1 cellular context compared by ENCODE assay signal in genomic region chr19:42424712-42425131, GRCh38.
TF ChIP-seq lines count a peak whose summit lies in the region.

No MANE protein-coding gene starts in this region.

TF ChIP-seq in GM23338, 12 proteins besides CTCF, POLR2A, EP300 and RAD21 (continued from another document):
- TF ChIP-seq, protein P1, sequence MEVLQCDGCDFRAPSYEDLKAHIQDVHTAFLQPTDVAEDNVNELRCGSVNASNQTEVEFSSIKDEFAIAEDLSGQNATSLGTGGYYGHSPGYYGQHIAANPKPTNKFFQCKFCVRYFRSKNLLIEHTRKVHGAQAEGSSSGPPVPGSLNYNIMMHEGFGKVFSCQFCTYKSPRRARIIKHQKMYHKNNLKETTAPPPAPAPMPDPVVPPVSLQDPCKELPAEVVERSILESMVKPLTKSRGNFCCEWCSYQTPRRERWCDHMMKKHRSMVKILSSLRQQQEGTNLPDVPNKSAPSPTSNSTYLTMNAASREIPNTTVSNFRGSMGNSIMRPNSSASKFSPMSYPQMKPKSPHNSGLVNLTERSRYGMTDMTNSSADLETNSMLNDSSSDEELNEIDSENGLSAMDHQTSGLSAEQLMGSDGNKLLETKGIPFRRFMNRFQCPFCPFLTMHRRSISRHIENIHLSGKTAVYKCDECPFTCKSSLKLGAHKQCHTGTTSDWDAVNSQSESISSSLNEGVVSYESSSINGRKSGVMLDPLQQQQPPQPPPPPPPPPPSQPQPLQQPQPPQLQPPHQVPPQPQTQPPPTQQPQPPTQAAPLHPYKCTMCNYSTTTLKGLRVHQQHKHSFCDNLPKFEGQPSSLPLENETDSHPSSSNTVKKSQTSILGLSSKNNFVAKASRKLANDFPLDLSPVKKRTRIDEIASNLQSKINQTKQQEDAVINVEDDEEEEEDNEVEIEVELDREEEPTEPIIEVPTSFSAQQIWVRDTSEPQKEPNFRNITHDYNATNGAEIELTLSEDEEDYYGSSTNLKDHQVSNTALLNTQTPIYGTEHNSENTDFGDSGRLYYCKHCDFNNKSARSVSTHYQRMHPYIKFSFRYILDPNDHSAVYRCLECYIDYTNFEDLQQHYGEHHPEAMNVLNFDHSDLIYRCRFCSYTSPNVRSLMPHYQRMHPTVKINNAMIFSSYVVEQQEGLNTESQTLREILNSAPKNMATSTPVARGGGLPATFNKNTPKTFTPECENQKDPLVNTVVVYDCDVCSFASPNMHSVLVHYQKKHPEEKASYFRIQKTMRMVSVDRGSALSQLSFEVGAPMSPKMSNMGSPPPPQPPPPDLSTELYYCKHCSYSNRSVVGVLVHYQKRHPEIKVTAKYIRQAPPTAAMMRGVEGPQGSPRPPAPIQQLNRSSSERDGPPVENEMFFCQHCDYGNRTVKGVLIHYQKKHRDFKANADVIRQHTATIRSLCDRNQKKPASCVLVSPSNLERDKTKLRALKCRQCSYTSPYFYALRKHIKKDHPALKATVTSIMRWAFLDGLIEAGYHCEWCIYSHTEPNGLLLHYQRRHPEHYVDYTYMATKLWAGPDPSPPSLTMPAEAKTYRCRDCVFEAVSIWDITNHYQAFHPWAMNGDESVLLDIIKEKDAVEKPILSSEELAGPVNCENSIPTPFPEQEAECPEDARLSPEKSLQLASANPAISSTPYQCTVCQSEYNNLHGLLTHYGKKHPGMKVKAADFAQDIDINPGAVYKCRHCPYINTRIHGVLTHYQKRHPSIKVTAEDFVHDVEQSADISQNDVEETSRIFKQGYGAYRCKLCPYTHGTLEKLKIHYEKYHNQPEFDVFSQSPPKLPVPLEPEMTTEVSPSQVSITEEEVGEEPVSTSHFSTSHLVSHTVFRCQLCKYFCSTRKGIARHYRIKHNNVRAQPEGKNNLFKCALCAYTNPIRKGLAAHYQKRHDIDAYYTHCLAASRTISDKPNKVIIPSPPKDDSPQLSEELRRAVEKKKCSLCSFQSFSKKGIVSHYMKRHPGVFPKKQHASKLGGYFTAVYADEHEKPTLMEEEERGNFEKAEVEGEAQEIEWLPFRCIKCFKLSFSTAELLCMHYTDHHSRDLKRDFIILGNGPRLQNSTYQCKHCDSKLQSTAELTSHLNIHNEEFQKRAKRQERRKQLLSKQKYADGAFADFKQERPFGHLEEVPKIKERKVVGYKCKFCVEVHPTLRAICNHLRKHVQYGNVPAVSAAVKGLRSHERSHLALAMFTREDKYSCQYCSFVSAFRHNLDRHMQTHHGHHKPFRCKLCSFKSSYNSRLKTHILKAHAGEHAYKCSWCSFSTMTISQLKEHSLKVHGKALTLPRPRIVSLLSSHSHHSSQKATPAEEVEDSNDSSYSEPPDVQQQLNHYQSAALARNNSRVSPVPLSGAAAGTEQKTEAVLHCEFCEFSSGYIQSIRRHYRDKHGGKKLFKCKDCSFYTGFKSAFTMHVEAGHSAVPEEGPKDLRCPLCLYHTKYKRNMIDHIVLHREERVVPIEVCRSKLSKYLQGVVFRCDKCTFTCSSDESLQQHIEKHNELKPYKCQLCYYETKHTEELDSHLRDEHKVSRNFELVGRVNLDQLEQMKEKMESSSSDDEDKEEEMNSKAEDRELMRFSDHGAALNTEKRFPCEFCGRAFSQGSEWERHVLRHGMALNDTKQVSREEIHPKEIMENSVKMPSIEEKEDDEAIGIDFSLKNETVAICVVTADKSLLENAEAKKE (CRISPR knock-in tag; IDR thresholded peaks at IDR 0.05), result no peak
- no peak for TF ChIP-seq NANOG (IDR thresholded peaks at IDR 0.05; ENCODE audit: borderline replicate concordance)
- TF ChIP-seq REST (IDR thresholded peaks at IDR 0.05; ENCODE audit: unreplicated experiment), result no peak
